Comparison of ENCODE assay signal across 27 cellular contexts in the genomic region with DNA sequence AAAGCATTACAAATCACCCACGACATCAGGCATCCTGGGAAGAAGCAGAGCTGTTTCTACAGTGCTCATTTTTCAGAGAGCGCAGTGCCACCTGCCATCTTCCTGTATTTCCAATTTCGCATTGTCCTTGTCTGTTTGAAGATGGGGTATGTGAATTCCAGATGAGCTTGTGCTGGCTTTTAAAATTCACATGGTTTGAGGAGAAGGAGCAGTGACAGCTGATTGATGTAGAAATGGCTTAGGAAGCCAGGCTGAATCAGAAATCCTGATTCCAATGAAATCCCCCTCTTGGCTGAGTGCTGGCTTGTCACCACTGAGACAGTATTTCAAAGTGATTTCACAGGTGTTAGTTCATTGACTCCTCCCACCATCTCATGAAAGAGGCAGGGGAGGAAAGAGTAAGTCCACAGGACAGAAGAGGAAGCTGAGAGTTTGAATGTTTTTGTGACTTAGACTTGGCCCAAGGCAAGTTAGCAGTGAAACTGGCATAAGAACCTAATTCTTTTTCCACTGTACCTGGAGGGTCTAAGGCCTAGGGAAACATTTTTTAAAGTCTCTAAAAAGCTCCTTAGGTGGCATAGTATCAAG.
"Had no signal": no experiment of that assay in that cellular context is flagged by ENCODE, and none has a peak within 500 bp of the region (broad histone marks: within the 10 kb centered on the region; RNA-seq: fewer than 3 reads in every experiment).

No MANE protein-coding gene starts in this region.

- H3K79me2 ChIP-seq: parathyroid adenoma had no signal

- H3K27ac ChIP-seq: colonic mucosa, epithelial cell of prostate, left ventricle myocardium inferior, parathyroid adenoma, psoas muscle, stomach, thyroid gland, upper lobe of left lung, vagina had no signal

- H3K27me3 ChIP-seq: colonic mucosa, gastrocnemius medialis, stomach, thyroid gland, upper lobe of left lung, vagina had no signal

- H2AFZ ChIP-seq: parathyroid adenoma had no signal

- H3K4me3 ChIP-seq: colonic mucosa, gastrocnemius medialis, left ventricle myocardium inferior, lung, psoas muscle, smooth muscle cell, stomach, thyroid gland, upper lobe of left lung, vagina had no signal

- FAIRE-seq: endometrium, islet of Langerhans had no signal

- ATAC-seq: gastrocnemius medialis; stimulated activated naive B cell treated with anti-CD40 and anti-IgM and Interleukin-4, amounts not matched to agents 10 μg/mL and 1 μg/mL and 100 μg/mL, for 72 hours had no signal

- H3K9me3 ChIP-seq: colonic mucosa, gastrocnemius medialis, psoas muscle, stomach, thyroid gland, upper lobe of left lung, vagina had no signal

- H3K4me1 ChIP-seq: colonic mucosa, parathyroid adenoma, thyroid gland, upper lobe of left lung had no signal

- H3K36me3 ChIP-seq: colonic mucosa, gastrocnemius medialis, left ventricle myocardium inferior, stomach, thyroid gland, upper lobe of left lung, vagina had no signal

- DNase-seq: activated CD4-positive, alpha-beta T cell treated with anti-CD3 and anti-CD28 coated beads for 4 hours; activated CD4-positive, alpha-beta T cell treated with anti-CD3 and anti-CD28 coated beads, Interleukin-2, amount 50 U/mL, for 48 hours; activated CD4-positive, CD25-positive, alpha-beta regulatory T cell; activated CD8-positive, alpha-beta memory T cell treated with anti-CD3 and anti-CD28 coated beads for 24 hours; activated effector memory CD4-positive, alpha-beta T cell treated with Interleukin-2 at 50 U/mL for 16 hours; activated naive CD4-positive, alpha-beta T cell treated with Interleukin-2 at 50 U/mL for 16 hours; anterior cingulate cortex; colonic mucosa; effector CD8-positive, alpha-beta T cell; gastrocnemius medialis; glutamatergic neuron; left ventricle myocardium inferior; psoas muscle; stimulated activated CD4-positive, alpha-beta T cell treated with anti-CD3 and anti-CD28 coated beads, Interleukin-1b, Interleukin-23, amount 100 ng/mL, for 48 hours; stimulated activated CD4-positive, alpha-beta T cell treated with anti-CD3 and anti-CD28 coated beads, Interleukin-4, amount 100 ng/mL, for 4 hours; stimulated activated CD8-positive, alpha-beta memory T cell treated with anti-CD3 and anti-CD28 coated beads, Interleukin-4, amount 100 ng/mL, for 48 hours; stimulated activated naive B cell treated with anti-CD40 and anti-IgM and Interleukin-4, amounts not matched to agents 10 μg/mL and 1 μg/mL and 100 μg/mL, for 72 hours; stomach; thyroid gland; upper lobe of left lung had no signal
